2 cellular contexts compared by ENCODE assay signal in genomic region chr17:45852535-45853297, GRCh38.
TF ChIP-seq lines count a peak whose summit lies in the region.

No MANE protein-coding gene starts in this region.

TF ChIP-seq in WTC11, 78 proteins besides CTCF, POLR2A, EP300 and RAD21 (continued from another document and continues in another):
- TF ChIP-seq ZNF425 (CRISPR knock-in tag; conservative IDR thresholded peaks at IDR 0.05) (no peak), STAT6 (CRISPR knock-in tag; conservative IDR thresholded peaks at IDR 0.05; ENCODE audit: low read depth) (no peak), KAT7 (CRISPR knock-in tag; IDR thresholded peaks at IDR 0.05; ENCODE audit: borderline replicate concordance) (no peak), ZBTB21 (CRISPR knock-in tag; IDR thresholded peaks at IDR 0.05; ENCODE audit: borderline replicate concordance) (no peak), SMAD4 (CRISPR knock-in tag; IDR thresholded peaks at IDR 0.05) (no peak), ZNF416 (CRISPR knock-in tag; IDR thresholded peaks at IDR 0.05) (no peak), GABPB1 (CRISPR knock-in tag; IDR thresholded peaks at IDR 0.05) (no peak), NFYB (CRISPR knock-in tag; conservative IDR thresholded peaks at IDR 0.05; ENCODE audit: low read depth) (no peak), ZNF512 (CRISPR knock-in tag; IDR thresholded peaks at IDR 0.05; ENCODE audit: borderline replicate concordance) (no peak), ZNF281 (CRISPR knock-in tag; IDR thresholded peaks at IDR 0.05) (no peak), IRF1 (CRISPR knock-in tag; IDR thresholded peaks at IDR 0.05) (no peak)

TF ChIP-seq in HepG2, 621 proteins besides CTCF, POLR2A, EP300 and RAD21 (continued from another document and continues in another):
- TF ChIP-seq ARID3A (IDR thresholded peaks at IDR 0.05; ENCODE audit: low read depth, low read length) (no peak), ZNF646 (CRISPR knock-in tag; IDR thresholded peaks at IDR 0.05) (no peak), ZBTB26 (CRISPR knock-in tag; IDR thresholded peaks at IDR 0.05; ENCODE audit: borderline replicate concordance) (no peak), ZNF180 (CRISPR knock-in tag; IDR thresholded peaks at IDR 0.05; ENCODE audit: borderline replicate concordance, low read depth) (no peak), ETV5 (CRISPR knock-in tag; IDR thresholded peaks at IDR 0.05; ENCODE audit: borderline replicate concordance) (no peak; the same call in 1 of the 2 replicates), ISL2 (CRISPR knock-in tag; IDR thresholded peaks at IDR 0.05) (no peak), ETS1 (CRISPR knock-in tag; IDR thresholded peaks at IDR 0.05) (no peak), POLR2AphosphoS2 (IDR thresholded peaks at IDR 0.05; ENCODE audit: low read depth, low read length) (no peak), FOXC1 (CRISPR knock-in tag; IDR thresholded peaks at IDR 0.05; ENCODE audit: borderline replicate concordance) (no peak), THAP9 (CRISPR knock-in tag; IDR thresholded peaks at IDR 0.05; ENCODE audit: borderline replicate concordance) (no peak), GATA4 (IDR thresholded peaks at IDR 0.05; ENCODE audit: borderline replicate concordance, low read depth) (no peak), MLLT10 (CRISPR knock-in tag; IDR thresholded peaks at IDR 0.05) (no peak), NR2F6 (IDR thresholded peaks at IDR 0.05) (no peak), NR2F6 (CRISPR knock-in tag; IDR thresholded peaks at IDR 0.05) (no peak), RELA (CRISPR knock-in tag; IDR thresholded peaks at IDR 0.05) (no peak), E2F5 (CRISPR knock-in tag; conservative IDR thresholded peaks at IDR 0.05) (no peak), TOPORS (CRISPR knock-in tag; IDR thresholded peaks at IDR 0.05) (no peak), SIX1 (CRISPR knock-in tag; IDR thresholded peaks at IDR 0.05; ENCODE audit: borderline replicate concordance) (no peak; the same call in 1 of the 2 replicates), PATZ1 (CRISPR knock-in tag; IDR thresholded peaks at IDR 0.05) (peak; percentile 34; the same call in 1 of the 2 replicates), THRA (CRISPR knock-in tag; IDR thresholded peaks at IDR 0.05; ENCODE audit: borderline replicate concordance) (0 out of 2 replicates have a peak, but pooled peaks have one; percentile 24), CREBL2 (CRISPR knock-in tag; IDR thresholded peaks at IDR 0.05; ENCODE audit: borderline replicate concordance) (no peak), PAX8 (CRISPR knock-in tag; IDR thresholded peaks at IDR 0.05; ENCODE audit: borderline replicate concordance) (no peak), ZBTB14 (CRISPR knock-in tag; IDR thresholded peaks at IDR 0.05) (no peak), ZNF709 (CRISPR knock-in tag; IDR thresholded peaks at IDR 0.05) (no peak), KDM1A (CRISPR knock-in tag; IDR thresholded peaks at IDR 0.05) (no peak), TSC22D2 (CRISPR knock-in tag; IDR thresholded peaks at IDR 0.05; ENCODE audit: borderline replicate concordance) (0 out of 2 replicates have a peak, but pooled peaks have one; percentile 54), ZNF589 (CRISPR knock-in tag; conservative IDR thresholded peaks at IDR 0.05) (no peak), YEATS2 (CRISPR knock-in tag; IDR thresholded peaks at IDR 0.05; ENCODE audit: borderline replicate concordance) (0 out of 2 replicates have a peak, but pooled peaks have one; percentile 28), AGO1 (IDR thresholded peaks at IDR 0.05; ENCODE audit: low read depth, low read length, poor library complexity, severe bottlenecking) (no peak)
